1 cellular context compared by ENCODE assay signal in the genomic region with DNA sequence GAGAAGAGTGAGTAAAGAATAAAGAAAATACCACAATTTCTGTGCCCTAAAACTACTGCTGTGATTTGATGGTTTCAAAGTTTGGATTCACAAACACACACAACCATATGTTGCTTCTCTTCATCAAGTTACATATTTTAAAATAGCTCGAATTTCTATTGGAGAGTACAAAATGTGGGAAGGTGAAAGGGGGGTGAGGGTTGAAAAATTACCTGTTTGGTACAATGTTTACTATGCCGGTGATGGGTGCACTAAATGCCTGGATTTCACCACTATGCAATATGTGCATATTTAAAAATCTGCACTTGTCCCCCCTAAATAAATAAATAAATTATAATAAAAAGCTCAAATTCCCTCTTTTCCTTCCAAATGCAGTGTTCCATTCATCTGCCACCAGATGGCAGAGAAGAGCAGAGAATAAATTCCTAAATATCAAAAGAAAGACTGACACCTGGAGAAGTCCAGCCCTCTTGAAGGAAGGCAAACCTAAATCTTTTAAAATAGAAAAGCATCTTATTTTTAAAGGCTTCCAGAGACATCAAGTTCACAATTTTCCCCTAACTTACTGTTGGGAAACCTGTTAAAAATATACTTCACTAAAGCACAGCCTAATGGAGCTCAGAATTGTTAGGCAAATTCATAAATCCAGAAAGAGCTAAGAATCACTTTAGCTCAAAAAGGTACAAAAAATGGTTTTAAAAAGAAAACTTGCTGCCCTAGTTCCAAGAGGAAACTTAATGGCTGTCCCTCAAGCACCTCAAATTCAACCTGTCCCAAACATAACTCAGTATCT.
TF ChIP-seq lines count a peak whose summit lies in the region.

No MANE protein-coding gene starts in this region.

TF ChIP-seq in K562, 482 proteins besides CTCF, POLR2A, EP300 and RAD21 (continued from another document):
- TF ChIP-seq, protein P1, sequence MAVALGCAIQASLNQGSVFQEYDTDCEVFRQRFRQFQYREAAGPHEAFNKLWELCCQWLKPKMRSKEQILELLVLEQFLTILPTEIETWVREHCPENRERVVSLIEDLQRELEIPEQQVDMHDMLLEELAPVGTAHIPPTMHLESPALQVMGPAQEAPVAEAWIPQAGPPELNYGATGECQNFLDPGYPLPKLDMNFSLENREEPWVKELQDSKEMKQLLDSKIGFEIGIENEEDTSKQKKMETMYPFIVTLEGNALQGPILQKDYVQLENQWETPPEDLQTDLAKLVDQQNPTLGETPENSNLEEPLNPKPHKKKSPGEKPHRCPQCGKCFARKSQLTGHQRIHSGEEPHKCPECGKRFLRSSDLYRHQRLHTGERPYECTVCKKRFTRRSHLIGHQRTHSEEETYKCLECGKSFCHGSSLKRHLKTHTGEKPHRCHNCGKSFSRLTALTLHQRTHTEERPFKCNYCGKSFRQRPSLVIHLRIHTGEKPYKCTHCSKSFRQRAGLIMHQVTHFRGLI (CRISPR knock-in tag; IDR thresholded peaks at IDR 0.05), result no peak
- TF ChIP-seq HCFC1 (IDR thresholded peaks at IDR 0.05; ENCODE audit: low read depth, low read length) (no peak), YY1 (IDR thresholded peaks at IDR 0.05; ENCODE audit: borderline replicate concordance in 1 of 3, control insufficient read depth in 1 of 3, extremely low read depth in 1 of 3, insufficient read depth in 3 of 3, insufficient read length in 1 of 3, insufficient replicate concordance in 2 of 3, low read depth in 1 of 3, low read length in 2 of 3) (no peak), MEIS2 (IDR thresholded peaks at IDR 0.05; ENCODE audit: partially characterized antibody) (no peak)
